In genomic region chr4:15898902-15899301, GRCh38 we compare ENCODE assay signal across 1 cellular context.
TF ChIP-seq lines count a peak whose summit lies in the region.

No MANE protein-coding gene starts in this region.

TF ChIP-seq in SK-N-SH treated with all-trans-retinoic acid at 6 μM for 48 hours, 23 proteins besides CTCF, POLR2A, EP300 and RAD21 (continued from another document):
- TF ChIP-seq POU6F1 (CRISPR knock-in tag; IDR thresholded peaks at IDR 0.05; ENCODE audit: borderline replicate concordance, low read depth) (no peak), CSRNP3 (CRISPR knock-in tag; IDR thresholded peaks at IDR 0.05) (no peak), RARB (CRISPR knock-in tag; IDR thresholded peaks at IDR 0.05) (no peak), ARNTL (CRISPR knock-in tag; IDR thresholded peaks at IDR 0.05; ENCODE audit: borderline replicate concordance, low read depth) (no peak), ESRRG (CRISPR knock-in tag; IDR thresholded peaks at IDR 0.05) (no peak), ZNF565 (CRISPR knock-in tag; conservative IDR thresholded peaks at IDR 0.05; ENCODE audit: low read depth) (no peak), ZFP30 (CRISPR knock-in tag; IDR thresholded peaks at IDR 0.05) (no peak), ZFP3 (CRISPR knock-in tag; IDR thresholded peaks at IDR 0.05) (no peak), OSR1 (CRISPR knock-in tag; IDR thresholded peaks at IDR 0.05) (no peak), BACH2 (CRISPR knock-in tag; IDR thresholded peaks at IDR 0.05; ENCODE audit: borderline replicate concordance) (no peak), ZNF70 (CRISPR knock-in tag; IDR thresholded peaks at IDR 0.05) (no peak)
